18 cellular contexts compared by ENCODE assay signal in genomic region chr2:121644715-121645114, GRCh38. TPM values are rescaled to one million over a fixed set of nuclear protein-coding genes. Genes with fewer than 3 reads are reported as not detected.
DNase-seq lines count a peak whose midpoint lies in the region; ATAC-seq and TF ChIP-seq lines count a peak whose summit lies in the region.
"Had no signal": no experiment of that assay in that cellular context is flagged by ENCODE, and none has a peak within 500 bp of the region (broad histone marks: within the 10 kb centered on the region; RNA-seq: fewer than 3 reads in every experiment).

No MANE protein-coding gene starts in this region.

- peaks cover 46% of the 10 kb centered on the region for H3K36me3 Mint-ChIP-seq in CD4-positive, alpha-beta T cell (ENCODE audit: low read depth)

- no peak for DNase-seq in CD4-positive, alpha-beta T cell
- DNase-seq in kidney tubule cell (ENCODE audit: low spot score) (peak; percentile 47), psoas muscle (no peak), WERI-Rb-1 (no peak), GM03348 (ENCODE audit: low spot score) (no peak)
- DNase-seq: ACHN, Caco-2, GF-D8, KBM-7, NCI-H1417, NCI-H187 treated with DMSO at 0.1 percent for 48 hours, NCI-H226, NCI-H524, NCI-H82, SJCRH30 had no signal

- H3K27ac ChIP-seq in CD4-positive, alpha-beta T cell (ENCODE audit: low read depth, low read length): no peak overlapping the region
- peak overlapping the region; percentile 96 for H3K27ac ChIP-seq in psoas muscle
- no peak overlapping the region for H3K27ac ChIP-seq in WERI-Rb-1
- H3K27ac ChIP-seq: SJCRH30 had no signal

- POLR2A ChIA-PET in CD4-positive, alpha-beta T cell (lab: Charles Lee): interaction anchor here (1.0 kb wide), 1 partner anchor 114 kb away, joined by 4 read pairs; the partner anchor contains the start of gene RNU4ATAC

- CTCF ChIA-PET in CD4-positive, alpha-beta T cell (lab: Charles Lee): interaction anchor here (1.5 kb wide), 1 partner anchor 132 kb away, joined by 3 read pairs; no protein-coding TSS in a partner anchor

- H3F3A ChIP-seq in Loucy (ENCODE audit: low read depth): peaks cover 4% of the 10 kb centered on the region; the same call in 1 of the 2 replicates

- ATAC-seq in CD4-positive, alpha-beta T cell (ENCODE audit: poor library complexity): no peak
- no peak for ATAC-seq in psoas muscle
- no peak for ATAC-seq in SK-N-SH treated with all-trans-retinoic acid at 6 μM for 48 hours

- peak overlapping the region; percentile 89 for H3K4me2 ChIP-seq in Loucy (ENCODE audit: low read depth, low read length, poor library complexity, severe bottlenecking)

- H3K4me3 Mint-ChIP-seq in CD4-positive, alpha-beta T cell: peak overlapping the region; percentile 52
- H3K4me3 Mint-ChIP-seq: CD14-positive monocyte had no signal

- peaks cover 71% of the 10 kb centered on the region for H4K20me1 ChIP-seq in Loucy (ENCODE audit: insufficient read depth, low read length, poor library complexity, severe bottlenecking)

- peaks cover 94% of the 10 kb centered on the region for H3K79me2 ChIP-seq in Loucy (ENCODE audit: insufficient read depth, low read length)

- WGBS in psoas muscle, 3 donors: 93 to 95% (median 94%) methylated on average over 2 of the region's 2 CpGs

- H3K9me3 ChIP-seq in CD4-positive, alpha-beta T cell (ENCODE audit: control insufficient read depth, low read length): no peaks in the 10 kb centered on the region
- no peaks in the 10 kb centered on the region for H3K9me3 ChIP-seq in Loucy (ENCODE audit: insufficient read depth, low read depth, low read length)
- no peaks in the 10 kb centered on the region for H3K9me3 ChIP-seq in psoas muscle
- no peaks in the 10 kb centered on the region for H3K9me3 ChIP-seq in WERI-Rb-1 (ENCODE audit: severe bottlenecking)
- H3K9me3 ChIP-seq: Caco-2, SJCRH30 had no signal

- H3K27me3 Mint-ChIP-seq in CD4-positive, alpha-beta T cell: peaks cover 4% of the 10 kb centered on the region

- no peak overlapping the region for H2AFZ ChIP-seq in Loucy (ENCODE audit: low read length)

- TF ChIP-seq CTCF in CD4-positive, alpha-beta T cell (IDR thresholded peaks at IDR 0.05): no peak
- TF ChIP-seq CTCF in Loucy (conservative IDR thresholded peaks at IDR 0.05; ENCODE audit: low read length) (no peak), psoas muscle (IDR thresholded peaks at IDR 0.05) (no peak), WERI-Rb-1 (IDR thresholded peaks at IDR 0.05; ENCODE audit: low read depth, low read length) (no peak)

- H3K27ac Mint-ChIP-seq in CD4-positive, alpha-beta T cell: peak overlapping the region; percentile 52

- H3K9me2 ChIP-seq in Loucy (replicated peaks; ENCODE audit: low read depth, low read length): no peaks in the 10 kb centered on the region

- H3K4me3 ChIP-seq in Loucy (ENCODE audit: low read length, poor library complexity, severe bottlenecking) (peak overlapping the region; percentile 56), psoas muscle (no peak overlapping the region), WERI-Rb-1 (ENCODE audit: low read depth, low read length) (no peak overlapping the region)
- H3K4me3 ChIP-seq: SJCRH30 had no signal

- H3K4me1 ChIP-seq in Loucy (ENCODE audit: insufficient read depth, low read length, poor library complexity, severe bottlenecking) (peaks cover 48% of the 10 kb centered on the region), psoas muscle (peaks cover 61% of the 10 kb centered on the region)

- H3K36me3 ChIP-seq in Loucy (ENCODE audit: insufficient read depth, low read length) (0 out of 2 replicates have a peak, but pooled peaks cover 4% of the 10 kb centered on the region), psoas muscle (ENCODE audit: insufficient read depth in 1 of 2, low read depth in 1 of 2) (peaks cover 0 to 3% of the 10 kb centered on the region in 2 donors), WERI-Rb-1 (peaks cover 5% of the 10 kb centered on the region)
- H3K36me3 ChIP-seq: SJCRH30 had no signal

- H3K9me3 Mint-ChIP-seq in CD4-positive, alpha-beta T cell: no peaks in the 10 kb centered on the region

- H3K9ac ChIP-seq in Loucy (ENCODE audit: low read depth, low read length, poor library complexity, severe bottlenecking): peak overlapping the region; percentile 45

- intact Hi-C loops in CD4-positive, alpha-beta T cell (cut with DNase I, micrococcal nuclease): loop anchor here (5.0 kb wide), 2 partner anchors 42 to 47 kb away; no protein-coding TSS in a partner anchor
- intact Hi-C loops in psoas muscle (cut with DNase I): loop anchor here (5.0 kb wide), 4 partner anchors 37 to 112 kb away; partner anchors contain the start of gene RNU4ATAC (in 1 of the 2)

- peaks cover 64% of the 10 kb centered on the region for H3K4me1 Mint-ChIP-seq in CD4-positive, alpha-beta T cell (ENCODE audit: low read depth)

- no peaks in the 10 kb centered on the region for H3K27me3 ChIP-seq in CD4-positive, alpha-beta T cell (ENCODE audit: control insufficient read depth, insufficient read depth, low read length)
- H3K27me3 ChIP-seq in Loucy (ENCODE audit: insufficient read depth, low read length, poor library complexity, severe bottlenecking): no peaks in the 10 kb centered on the region
- no peaks in the 10 kb centered on the region for H3K27me3 ChIP-seq in psoas muscle (ENCODE audit: insufficient read depth in 3 of 3, low read length in 2 of 3)
- no peaks in the 10 kb centered on the region for H3K27me3 ChIP-seq in WERI-Rb-1 (ENCODE audit: insufficient read depth, low read depth, severe bottlenecking)
- H3K27me3 ChIP-seq: SJCRH30 had no signal

TF ChIP-seq in SK-N-SH treated with all-trans-retinoic acid at 6 μM for 48 hours, 23 proteins besides CTCF, POLR2A, EP300 and RAD21:
- TF ChIP-seq POU6F1 (CRISPR knock-in tag; IDR thresholded peaks at IDR 0.05; ENCODE audit: borderline replicate concordance, low read depth) (no peak), PPARA (CRISPR knock-in tag; IDR thresholded peaks at IDR 0.05; ENCODE audit: borderline replicate concordance) (no peak), ZC3H10 (CRISPR knock-in tag; IDR thresholded peaks at IDR 0.05) (no peak), ZFP30 (CRISPR knock-in tag; IDR thresholded peaks at IDR 0.05) (no peak), OSR1 (CRISPR knock-in tag; IDR thresholded peaks at IDR 0.05) (no peak), TOX (CRISPR knock-in tag; IDR thresholded peaks at IDR 0.05; ENCODE audit: borderline replicate concordance) (no peak), ARNTL (CRISPR knock-in tag; IDR thresholded peaks at IDR 0.05; ENCODE audit: borderline replicate concordance, low read depth) (no peak), SNAI2 (CRISPR knock-in tag; IDR thresholded peaks at IDR 0.05) (no peak), ESRRG (CRISPR knock-in tag; IDR thresholded peaks at IDR 0.05) (no peak)

RNA-seq across cellular contexts. Expression of gene CLASP1, which starts 4.5 kb away (rescaled TPM):
- total RNA-seq in CD4-positive, alpha-beta T cell: 10 to 100 TPM; 58.0 to 58.5 TPM
- total RNA-seq in psoas muscle: 10 to 100 TPM; 38.8 to 60.7 (median 50.4) TPM
- polyA plus RNA-seq in psoas muscle: 10 to 100 TPM; 11.6 to 27.3 (median 12.3) TPM
